ENCODE assay signal across 18 cellular contexts in genomic region chr4:48642421-48643144, GRCh38.
DNase-seq lines count a peak whose midpoint lies in the region; ATAC-seq and TF ChIP-seq lines count a peak whose summit lies in the region.
"Had no signal": no experiment of that assay in that cellular context is flagged by ENCODE, and none has a peak within 500 bp of the region (broad histone marks: within the 10 kb centered on the region; RNA-seq: fewer than 3 reads in every experiment).

No MANE protein-coding gene starts in this region.

- no peaks in the 10 kb centered on the region for H3K27me3 Mint-ChIP-seq in neural progenitor cell (ENCODE audit: insufficient read depth, low read depth)
- H3K27me3 Mint-ChIP-seq: IgD-negative memory B cell; stimulated activated memory B cell treated with anti-CD40 and anti-IgM and Interleukin-4, amounts not matched to agents 10 μg/mL and 1 μg/mL and 100 μg/mL, for 72 hours had no signal

- no peak overlapping the region for H4K91ac ChIP-seq in IMR-90 (ENCODE audit: insufficient read depth, low read depth, low read length)
- H4K91ac ChIP-seq in mesenchymal stem cell (ENCODE audit: low read length) = no peak overlapping the region

- no peak overlapping the region for H3K27ac ChIP-seq in IMR-90 (ENCODE audit: insufficient read depth, low read length)
- H3K27ac ChIP-seq in mesenchymal stem cell (ENCODE audit: low read length, poor library complexity, severe bottlenecking) = no peak overlapping the region
- H3K27ac ChIP-seq in neural progenitor cell = no peak overlapping the region

- H3K27ac Mint-ChIP-seq in neural progenitor cell = no peak overlapping the region
- H3K27ac Mint-ChIP-seq: IgD-negative memory B cell; stimulated activated memory B cell treated with anti-CD40 and anti-IgM and Interleukin-4, amounts not matched to agents 10 μg/mL and 1 μg/mL and 100 μg/mL, for 72 hours had no signal

- H3K9me3 ChIP-seq in IMR-90 (ENCODE audit: control insufficient read depth, insufficient read depth, low read length) (no peaks in the 10 kb centered on the region), mesenchymal stem cell (ENCODE audit: control insufficient read depth, low read length) (no peaks in the 10 kb centered on the region), neural progenitor cell (ENCODE audit: low read depth) (no peaks in the 10 kb centered on the region)
- H3K9me3 ChIP-seq: gastrocnemius medialis had no signal

- TF ChIP-seq CTCF in IMR-90 (conservative IDR thresholded peaks at IDR 0.05; ENCODE audit: low read depth, low read length) (no peak), neural progenitor cell (IDR thresholded peaks at IDR 0.05) (no peak)

- TF ChIP-seq POLR2A in IMR-90 (IDR thresholded peaks at IDR 0.05; ENCODE audit: low read depth, low read length) = no peak

- no peak overlapping the region for H2BK120ac ChIP-seq in IMR-90 (ENCODE audit: low read depth, low read length)
- H2BK120ac ChIP-seq in mesenchymal stem cell (ENCODE audit: low read depth, low read length) = no peak overlapping the region

- no peak overlapping the region for H3K56ac ChIP-seq in IMR-90 (ENCODE audit: extremely low read depth, insufficient read depth, low read length)

- peaks cover 5% of the 10 kb centered on the region for H3K36me3 Mint-ChIP-seq in neural progenitor cell

- H3K4ac ChIP-seq in IMR-90 (ENCODE audit: low read depth, low read length) (0 out of 2 replicates have a peak overlapping the region, but pooled peaks have one; percentile 10), mesenchymal stem cell (ENCODE audit: low read depth in 1 of 2, low read length in 2 of 2) (no peak overlapping the region)

- H2AFZ ChIP-seq in IMR-90 (replicated peaks; ENCODE audit: low read length, poor library complexity) = no peak overlapping the region
- H2AFZ ChIP-seq in mesenchymal stem cell (ENCODE audit: low read depth, low read length) = no peak overlapping the region
- H2AFZ ChIP-seq in neural progenitor cell (replicated peaks) = no peak overlapping the region

- H3K18ac ChIP-seq in IMR-90 (ENCODE audit: low read depth, low read length) (no peak overlapping the region), mesenchymal stem cell (ENCODE audit: low read depth in 1 of 2, low read length in 2 of 2) (no peak overlapping the region)

- peaks cover 19 to 48% of the 10 kb centered on the region in 2 experiments for H3K79me1 ChIP-seq in IMR-90 (ENCODE audit: low read depth in 1 of 2, low read length in 2 of 2)
- peaks cover 8% of the 10 kb centered on the region for H3K79me1 ChIP-seq in mesenchymal stem cell (replicated peaks; ENCODE audit: low read length, poor library complexity, severe bottlenecking)

- H2BK20ac ChIP-seq in IMR-90 (ENCODE audit: low read depth, low read length) = no peak overlapping the region

- no peaks in the 10 kb centered on the region for H3K4me1 Mint-ChIP-seq in neural progenitor cell

- H4K8ac ChIP-seq in IMR-90 (ENCODE audit: low read depth in 2 of 2, low read length in 2 of 2) (no peak overlapping the region), mesenchymal stem cell (ENCODE audit: low read length) (no peak overlapping the region)

- POLR2A ChIA-PET in IMR-90 (lab: Charles Lee; ENCODE audit: unreplicated experiment) = interaction anchor here (0.6 to 0.7 kb wide), 2 partner anchors 15 to 24 kb away, joined by 3 to 5 read pairs; no protein-coding TSS in a partner anchor

- H3K14ac ChIP-seq in IMR-90 (replicated peaks; ENCODE audit: low read depth, low read length) = peak overlapping the region; percentile 72; the same call in 1 of the 2 replicates
- H3K14ac ChIP-seq in mesenchymal stem cell (ENCODE audit: low read length in 2 of 2) = no peak overlapping the region

- H2AK5ac ChIP-seq in IMR-90 (ENCODE audit: low read depth, low read length) = no peak overlapping the region
- H2AK5ac ChIP-seq in mesenchymal stem cell (ENCODE audit: low read length, severe bottlenecking) = no peak overlapping the region

- H3K23ac ChIP-seq in IMR-90 (ENCODE audit: low read depth, low read length) = peak overlapping the region; percentile 37; the same call in 1 of the 2 replicates
- H3K23ac ChIP-seq in mesenchymal stem cell (ENCODE audit: low read length in 2 of 2) = no peak overlapping the region

- dilution Hi-C loops in IMR-90 (cut with HindIII; ENCODE audit: low sequenced_read_pairs, unreplicated experiment) = no loop called here

- in situ Hi-C loops in IMR-90 (cut with MboI; ENCODE audit: low sequenced_read_pairs) = no loop called here

- H3K4me3 Mint-ChIP-seq in neural progenitor cell = no peak overlapping the region
- H3K4me3 Mint-ChIP-seq: IgD-negative memory B cell; stimulated activated memory B cell treated with anti-CD40 and anti-IgM and Interleukin-4, amounts not matched to agents 10 μg/mL and 1 μg/mL and 100 μg/mL, for 72 hours had no signal

- TF ChIP-seq RAD21 in IMR-90 (IDR thresholded peaks at IDR 0.05; ENCODE audit: low read length) = no peak

- H3K27me3 ChIP-seq in IMR-90 (ENCODE audit: control insufficient read depth, insufficient read depth, low read length) (no peaks in the 10 kb centered on the region), mesenchymal stem cell (ENCODE audit: control insufficient read depth in 1 of 2, insufficient read depth in 1 of 2, low read length in 2 of 2) (no peaks in the 10 kb centered on the region), neural progenitor cell (no peaks in the 10 kb centered on the region)
- H3K27me3 ChIP-seq: gastrocnemius medialis, spleen had no signal

- intact Hi-C loops in IMR-90 (cut with micrococcal nuclease) = loop anchor here (5.0 kb wide), 1 partner anchor 135 kb away; no protein-coding TSS in a partner anchor

- H4K5ac ChIP-seq in IMR-90 (ENCODE audit: low read depth, low read length) = no peak overlapping the region

- no CpG with 5 or more reads among the region's 2 CpGs for WGBS in IMR-90 (ENCODE audit: extremely low coverage in 2 of 2, insufficient read length in 1 of 2), 2 experiments
- WGBS in mesenchymal stem cell = 78% methylated on average over 1 of the region's 2 CpGs

- H3K9me1 ChIP-seq in IMR-90 (ENCODE audit: insufficient read depth, low read length) = peaks cover 4% of the 10 kb centered on the region

- no peaks in the 10 kb centered on the region for H3K36me3 ChIP-seq in IMR-90 (ENCODE audit: control insufficient read depth, insufficient read depth, low read length)
- H3K36me3 ChIP-seq in mesenchymal stem cell (ENCODE audit: control insufficient read depth in 1 of 2, insufficient read depth in 2 of 2, low read depth in 1 of 2, low read length in 2 of 2) = no peaks in the 10 kb centered on the region
- H3K36me3 ChIP-seq in neural progenitor cell = no peaks in the 10 kb centered on the region
- H3K36me3 ChIP-seq: gastrocnemius medialis, spleen had no signal

- BruUV-seq in IMR-90 (replicated peaks; lab: Mats Ljungman, UMichigan) = no TSS peak

- peaks cover 70% of the 10 kb centered on the region for H3K79me2 ChIP-seq in neural progenitor cell (ENCODE audit: low read depth)

- ATAC-seq in IMR-90 (ENCODE audit: low read depth) (peak; percentile 68), GM19035 (IDR thresholded peaks at IDR 0.05; ENCODE audit: unreplicated experiment) (no peak), GM18858 (IDR thresholded peaks at IDR 0.05; ENCODE audit: unreplicated experiment) (no peak)
- ATAC-seq: gastrocnemius medialis; stimulated activated memory B cell treated with anti-CD40 and anti-IgM and Interleukin-4, amounts not matched to agents 10 μg/mL and 1 μg/mL and 100 μg/mL, for 72 hours had no signal

- peaks cover 4% of the 10 kb centered on the region for H3F3A ChIP-seq in neural progenitor cell (ENCODE audit: low read depth)

- H3K9ac ChIP-seq in IMR-90 (ENCODE audit: low read depth, low read length) (no peak overlapping the region), mesenchymal stem cell (ENCODE audit: low read length) (no peak overlapping the region), neural progenitor cell (no peak overlapping the region)

- H3K4me2 ChIP-seq in IMR-90 (ENCODE audit: low read depth, low read length) (peak overlapping the region; percentile 55), mesenchymal stem cell (ENCODE audit: low read length, poor library complexity, severe bottlenecking) (no peak overlapping the region), neural progenitor cell (no peak overlapping the region)

- H3K9me3 Mint-ChIP-seq in neural progenitor cell = no peaks in the 10 kb centered on the region
- H3K9me3 Mint-ChIP-seq: IgD-negative memory B cell; stimulated activated memory B cell treated with anti-CD40 and anti-IgM and Interleukin-4, amounts not matched to agents 10 μg/mL and 1 μg/mL and 100 μg/mL, for 72 hours had no signal

- H2BK15ac ChIP-seq in IMR-90 (ENCODE audit: low read depth, low read length) (no peak overlapping the region), mesenchymal stem cell (ENCODE audit: low read depth, poor library complexity, severe bottlenecking) (no peak overlapping the region)

- DNase-seq in AG20443 (ENCODE audit: low spot score) (peak; percentile 18), IMR-90 (peak; percentile 33), dedifferentiated amniotic fluid mesenchymal stem cell (ENCODE audit: extremely low spot score) (peak; percentile 43), mesenchymal stem cell (peak; percentile 18), neural progenitor cell (ENCODE audit: low spot score) (no peak)
- DNase-seq in effector CD8-positive, alpha-beta T cell (lab: John Stamatoyannopoulos, UW) = no peak
- DNase-seq: activated CD4-positive, CD25-positive, alpha-beta regulatory T cell; activated effector memory CD4-positive, alpha-beta T cell treated with Interleukin-2 at 50 U/mL for 16 hours; AML-193; anterior cingulate cortex; gastrocnemius medialis; NCI-H1092; NCI-H2171 treated with DMSO at 0.1 percent for 48 hours; spleen had no signal

- peak overlapping the region; percentile 39 for H2AK9ac ChIP-seq in IMR-90 (replicated peaks; ENCODE audit: low read depth, low read length, poor library complexity)

- H4K20me1 ChIP-seq in IMR-90 (ENCODE audit: insufficient read depth, low read length) (peaks cover 9% of the 10 kb centered on the region; the same call in 1 of the 2 replicates), neural progenitor cell (ENCODE audit: low read depth) (peaks cover 57% of the 10 kb centered on the region)

- peak overlapping the region; percentile 23 for H2BK5ac ChIP-seq in IMR-90 (ENCODE audit: low read depth, low read length, poor library complexity, severe bottlenecking)
- no peak overlapping the region for H2BK5ac ChIP-seq in mesenchymal stem cell (ENCODE audit: low read depth, low read length, poor library complexity, severe bottlenecking)

- H3K4me1 ChIP-seq in IMR-90 (ENCODE audit: control insufficient read depth, insufficient read depth, low read length) = peaks cover 4% of the 10 kb centered on the region
- no peaks in the 10 kb centered on the region for H3K4me1 ChIP-seq in mesenchymal stem cell (ENCODE audit: control insufficient read depth, insufficient read depth, low read depth, low read length)
- peaks cover 7% of the 10 kb centered on the region for H3K4me1 ChIP-seq in neural progenitor cell

- H2BK12ac ChIP-seq in mesenchymal stem cell (ENCODE audit: low read length in 2 of 2) = no peak overlapping the region

- CTCF ChIA-PET in IMR-90 (lab: Yijun Ruan, JAX) = no interaction called here

- H3K4me3 ChIP-seq in IMR-90 (ENCODE audit: insufficient read depth, low read depth, low read length) = no peak overlapping the region
- H3K4me3 ChIP-seq in mesenchymal stem cell (ENCODE audit: insufficient read depth in 1 of 2, low read depth in 1 of 2, low read length in 2 of 2) = no peak overlapping the region
- H3K4me3 ChIP-seq in neural progenitor cell = no peak overlapping the region
- H3K4me3 ChIP-seq: gastrocnemius medialis, spleen had no signal

Comparison
In these comparisons a context has a peak if more than half of its experiments do, and no peak if none do; other contexts are left out.
1. DNase-seq: peak in AG20443 (single experiment), IMR-90 (single experiment), dedifferentiated amniotic fluid mesenchymal stem cell (single experiment) and mesenchymal stem cell (single experiment); none in effector CD8-positive, alpha-beta T cell (single experiment) and neural progenitor cell (single experiment).